1 cellular context compared by ENCODE assay signal in the genomic region with DNA sequence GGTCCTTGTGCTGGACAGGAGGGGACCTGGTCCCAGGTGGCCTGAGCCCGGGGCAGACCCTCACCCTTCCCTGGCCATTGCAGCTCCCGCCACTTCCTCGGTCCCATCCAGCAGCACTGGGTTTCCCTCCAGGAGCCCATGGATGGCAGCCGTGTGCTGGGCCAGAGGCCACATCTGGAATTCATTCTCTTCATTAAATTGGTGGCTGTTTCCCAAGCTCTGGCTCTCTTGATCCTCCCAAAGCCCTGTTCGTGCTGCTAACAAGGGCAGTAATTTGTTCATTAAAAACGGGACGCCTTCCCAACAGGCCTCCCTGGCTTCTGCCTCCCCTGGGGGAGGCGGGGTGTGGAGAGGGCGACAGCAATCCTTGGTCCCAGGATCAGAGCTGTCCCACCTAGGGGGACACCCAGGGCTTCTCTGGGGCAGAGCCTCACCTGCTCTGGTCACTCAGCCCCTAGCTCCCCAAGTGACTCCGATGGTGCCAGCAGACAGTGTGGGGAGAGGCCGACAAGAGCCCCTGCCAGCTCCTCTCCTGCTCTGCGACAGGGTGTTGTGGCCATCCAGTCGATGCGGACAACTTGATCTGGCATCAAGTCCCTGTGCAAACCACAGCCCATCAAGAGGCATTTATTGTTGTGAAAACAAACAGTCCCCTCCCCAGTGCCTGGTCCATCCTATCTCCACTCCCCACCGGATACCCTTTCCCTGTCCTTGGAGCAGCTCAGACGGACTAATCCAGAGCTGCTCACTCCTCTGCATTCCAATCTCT.
TF ChIP-seq lines count a peak whose summit lies in the region.

No MANE protein-coding gene starts in this region.

TF ChIP-seq in HEK293, 187 proteins besides CTCF, POLR2A, EP300 and RAD21 (continued from another document):
- TF ChIP-seq ZNF600 (tag by site-specific recombination; IDR thresholded peaks at IDR 0.05), result peak; percentile 71
